Comparison of ENCODE assay signal across 8 cellular contexts in the genomic region with DNA sequence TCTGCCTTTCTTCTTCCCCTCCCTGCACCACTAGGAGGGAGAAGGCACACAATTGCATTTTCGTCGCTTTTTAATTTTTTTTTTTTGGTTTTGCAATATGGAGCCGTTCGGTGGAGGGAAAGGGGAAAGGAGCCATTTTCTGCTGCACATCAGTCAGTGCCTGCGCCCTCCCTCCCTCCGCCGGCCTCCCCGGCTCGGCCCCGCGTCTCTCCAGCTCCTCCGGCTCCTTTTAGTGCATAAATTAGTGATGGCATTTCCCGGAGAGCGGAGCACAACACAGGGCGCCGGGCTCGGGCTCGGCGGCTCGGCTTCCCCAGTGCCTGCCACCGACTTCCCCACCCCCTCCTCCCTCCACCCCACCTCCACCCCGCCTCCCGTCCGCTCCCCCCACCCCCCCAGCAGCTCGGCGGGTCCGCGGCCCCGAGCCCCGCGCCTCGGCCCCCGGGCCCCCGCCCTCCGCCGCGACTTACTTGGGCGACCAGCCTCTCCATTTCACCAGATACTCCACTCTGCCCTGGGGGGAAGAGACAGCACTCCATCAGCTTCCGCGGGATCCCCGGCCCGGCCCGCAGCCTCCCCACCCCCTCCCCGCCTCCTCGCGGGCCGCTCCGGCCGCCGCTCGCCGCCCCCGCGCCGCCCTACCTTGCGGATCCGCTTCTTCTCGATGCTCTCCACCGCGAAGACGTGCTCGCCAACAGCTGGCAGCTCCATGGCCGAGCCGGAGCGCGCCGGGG. TPM values are rescaled to one million over a fixed set of nuclear protein-coding genes. Genes with fewer than 3 reads are reported as not detected.
A peak's percentile ranks its signal among the peaks of the same experiment; 100 is the strongest.
DNase-seq lines count a peak whose midpoint lies in the region; ATAC-seq, FAIRE-seq and TF ChIP-seq lines count a peak whose summit lies in the region.

No MANE protein-coding gene starts in this region.

- H3K79me2 ChIP-seq in endothelial cell of umbilical vein (ENCODE audit: control insufficient read depth, insufficient read depth, low read length) = no peaks in the 10 kb centered on the region

- H3K36me3 ChIP-seq in endothelial cell of umbilical vein (ENCODE audit: control insufficient read depth in 2 of 2, extremely low read depth in 1 of 2, insufficient read depth in 2 of 2, low read length in 2 of 2) = peaks cover 0 to 2% of the 10 kb centered on the region in 2 experiments

- H3K9me1 ChIP-seq in endothelial cell of umbilical vein (replicated peaks; ENCODE audit: control insufficient read depth, extremely low read depth, insufficient read depth, low read length) = no peaks in the 10 kb centered on the region

- POLR2A ChIA-PET in endothelial cell of umbilical vein (lab: Charles Lee) = interaction anchor here (0.9 to 1.4 kb wide), 3 partner anchors 24 to 42 kb away, joined by 4 to 6 read pairs (median 6); a partner anchor contains a TSS

- FAIRE-seq in endothelial cell of umbilical vein (lab: Jason Lieb, UNC) = peak; percentile 85

- H3K4me3 ChIP-seq in endothelial cell of umbilical vein (replicated peaks in 1 of 3; ENCODE audit: insufficient read depth in 1 of 3, low read depth in 1 of 3, low read length in 3 of 3) = peak overlapping the region; percentile 71 to 89 (median 89)
- peak overlapping the region; percentile 73 for H3K4me3 ChIP-seq in mononuclear cell (ENCODE audit: low read length)

- CTCF ChIA-PET in activated CD8-positive, alpha-beta memory T cell treated with anti-CD3 and anti-CD28 coated beads, Interleukin-2, amount 10 ng/mL, durations not matched to agents 7 days and 5 days (lab: Charles Lee) = interaction anchor here (0.7 to 3.9 kb wide), 25 partner anchors 12 to 423 kb away, joined by 3 to 44 read pairs (median 5); a partner anchor contains a TSS
- CTCF ChIA-PET in endothelial cell of umbilical vein (lab: Charles Lee) = interaction anchor here (0.6 to 5.5 kb wide), 21 partner anchors 10 to 168 kb away, joined by 3 to 59 read pairs (median 6); a partner anchor contains a TSS

- no peaks in the 10 kb centered on the region for H4K20me1 ChIP-seq in endothelial cell of umbilical vein (replicated peaks; ENCODE audit: control insufficient read depth, extremely low read depth, insufficient read depth, low read length)

- H3K27ac ChIP-seq in endothelial cell of umbilical vein (ENCODE audit: insufficient read depth, low read depth, low read length) = no peak overlapping the region
- peak overlapping the region; percentile 91 for H3K27ac ChIP-seq in temporal lobe (ENCODE audit: low read depth, low read length)

- H3K27me3 ChIP-seq in endothelial cell of umbilical vein (ENCODE audit: control insufficient read depth in 2 of 2, insufficient read depth in 2 of 2, low read length in 2 of 2) = peaks cover 28 to 40% of the 10 kb centered on the region in 2 experiments
- peaks cover 35% of the 10 kb centered on the region for H3K27me3 ChIP-seq in mononuclear cell (ENCODE audit: insufficient read depth, low read length)

- TF ChIP-seq CTCF in endothelial cell of umbilical vein (IDR thresholded peaks at IDR 0.05; ENCODE audit: extremely low read depth in 1 of 2, insufficient read depth in 1 of 2, low read depth in 1 of 2, low read length in 2 of 2) = no peak

- dilution Hi-C loops in endothelial cell of umbilical vein (cut with MboI; ENCODE audit: extremely low pct_ligation_motif_present, low sequenced_read_pairs) = no loop called here

- BruUV-seq in endothelial cell of umbilical vein (replicated peaks; lab: Mats Ljungman, UMichigan) = no TSS peak

- H3K4me1 ChIP-seq in endothelial cell of umbilical vein (ENCODE audit: control insufficient read depth, extremely low read depth, insufficient read depth, low read length) = peaks cover 13% of the 10 kb centered on the region
- peaks cover 73% of the 10 kb centered on the region for H3K4me1 ChIP-seq in mononuclear cell (ENCODE audit: insufficient read depth, low read length)

- peak overlapping the region; percentile 97 for H3K4me3 Mint-ChIP-seq in activated CD8-positive, alpha-beta memory T cell treated with anti-CD3 and anti-CD28 coated beads, Interleukin-2, amount 10 ng/mL, durations not matched to agents 7 days and 5 days

- TF ChIP-seq POLR2A in endothelial cell of umbilical vein (IDR thresholded peaks at IDR 0.05; ENCODE audit: low read depth, low read length) = no peak

- peaks cover 34% of the 10 kb centered on the region for H3K27me3 Mint-ChIP-seq in activated CD8-positive, alpha-beta memory T cell treated with anti-CD3 and anti-CD28 coated beads, Interleukin-2, amount 10 ng/mL, durations not matched to agents 7 days and 5 days

- H3K4me2 ChIP-seq in endothelial cell of umbilical vein (ENCODE audit: insufficient read depth, low read length) = peak overlapping the region; percentile 83

- peak overlapping the region; percentile 96 for H3K27ac Mint-ChIP-seq in activated CD8-positive, alpha-beta memory T cell treated with anti-CD3 and anti-CD28 coated beads, Interleukin-2, amount 10 ng/mL, durations not matched to agents 7 days and 5 days

- peak overlapping the region; percentile 76 for H2AFZ ChIP-seq in endothelial cell of umbilical vein (ENCODE audit: low read depth, low read length)

- intact Hi-C loops in endothelial cell of umbilical vein (cut with micrococcal nuclease) = loop anchor here (1.0 to 2.0 kb wide), 4 partner anchors 28 to 153 kb away; a partner anchor contains a TSS

- H3K9me3 ChIP-seq in endothelial cell of umbilical vein (replicated peaks; ENCODE audit: control insufficient read depth, insufficient read depth, low read length) (no peaks in the 10 kb centered on the region), mononuclear cell (ENCODE audit: low read depth, low read length) (no peaks in the 10 kb centered on the region)

- ATAC-seq in HG02852 (IDR thresholded peaks at IDR 0.05; ENCODE audit: unreplicated experiment) = peak; percentile 4
- peak; percentile 14 for ATAC-seq in activated CD8-positive, alpha-beta memory T cell treated with anti-CD3 and anti-CD28 coated beads, Interleukin-2, amount 10 ng/mL, durations not matched to agents 7 days and 5 days

- DNase-seq in NCI-H1436 (lab: John Stamatoyannopoulos, UW) = peak; percentile 41
- DNase-seq in NCI-H1436 treated with DMSO at 0.1 percent for 48 hours (lab: John Stamatoyannopoulos, UW) = no peak
- DNase-seq in NCI-H526 (lab: John Stamatoyannopoulos, UW) = peak; percentile 40 to 85
- DNase-seq in activated CD8-positive, alpha-beta memory T cell treated with anti-CD3 and anti-CD28 coated beads, Interleukin-2, amount 10 ng/mL, durations not matched to agents 7 days and 5 days = peak; percentile 71
- peak; percentile 62 for DNase-seq in endothelial cell of umbilical vein (ENCODE audit: low read depth, low spot score)

- H3K9me3 Mint-ChIP-seq in activated CD8-positive, alpha-beta memory T cell treated with anti-CD3 and anti-CD28 coated beads, Interleukin-2, amount 10 ng/mL, durations not matched to agents 7 days and 5 days (ENCODE audit: low read depth) = no peaks in the 10 kb centered on the region

- H3K9ac ChIP-seq in endothelial cell of umbilical vein (replicated peaks; ENCODE audit: extremely low read depth, insufficient read depth, low read length) = peak overlapping the region; percentile 60

- H3K4me1 Mint-ChIP-seq in activated CD8-positive, alpha-beta memory T cell treated with anti-CD3 and anti-CD28 coated beads, Interleukin-2, amount 10 ng/mL, durations not matched to agents 7 days and 5 days = peaks cover 37% of the 10 kb centered on the region

- H3K36me3 Mint-ChIP-seq in activated CD8-positive, alpha-beta memory T cell treated with anti-CD3 and anti-CD28 coated beads, Interleukin-2, amount 10 ng/mL, durations not matched to agents 7 days and 5 days = peaks cover 23% of the 10 kb centered on the region

TF ChIP-seq in endothelial cell of umbilical vein, 7 proteins besides CTCF, POLR2A, EP300 and RAD21:
- no peak for TF ChIP-seq EZH2 (IDR thresholded peaks at IDR 0.05; ENCODE audit: borderline replicate concordance, low read depth, low read length, severe bottlenecking)
- TF ChIP-seq, protein P1, sequence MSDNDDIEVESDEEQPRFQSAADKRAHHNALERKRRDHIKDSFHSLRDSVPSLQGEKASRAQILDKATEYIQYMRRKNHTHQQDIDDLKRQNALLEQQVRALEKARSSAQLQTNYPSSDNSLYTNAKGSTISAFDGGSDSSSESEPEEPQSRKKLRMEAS (IDR thresholded peaks at IDR 0.05; ENCODE audit: insufficient read depth, insufficient read length) = no peak
- no peak for TF ChIP-seq JUN (IDR thresholded peaks at IDR 0.05; ENCODE audit: borderline replicate concordance, insufficient read depth, insufficient read length, low read depth)
- no peak for TF ChIP-seq MYC (IDR thresholded peaks at IDR 0.05; ENCODE audit: low read depth, low read length)
- TF ChIP-seq POLR2AphosphoS5 (IDR thresholded peaks at IDR 0.05; ENCODE audit: insufficient read depth, low read depth, low read length) = no peak
- TF ChIP-seq FOS (IDR thresholded peaks at IDR 0.05; ENCODE audit: borderline replicate concordance, insufficient read depth, low read length) = no peak
- no peak for TF ChIP-seq GATA2 (IDR thresholded peaks at IDR 0.05; ENCODE audit: insufficient read depth, insufficient read length, low read depth, low read length)
TF ChIP-seq in endothelial cell of umbilical vein: peak in this region for 0.

RNA-seq across cellular contexts. Expression of a gene that starts 0.5 kb away (rescaled TPM):
- 10 to 100 TPM; 28.3 to 36.7 TPM for total RNA-seq in activated CD8-positive, alpha-beta memory T cell treated with anti-CD3 and anti-CD28 coated beads, Interleukin-2, amount 10 ng/mL, durations not matched to agents 7 days and 5 days
- total RNA-seq in endothelial cell of umbilical vein (12.3 TPM in 2 replicates), mononuclear cell (77.2 TPM), temporal lobe (12.0 TPM)
- 7.0 and 9.3 TPM in 2 replicates for polyA plus RNA-seq in endothelial cell of umbilical vein
- 3.9 and 5.3 TPM in 2 replicates for polyA plus RNA-seq in endothelial cell of umbilical vein (2011; cell fraction: cytosol; rRNA removed)
- 4.6 and 5.5 TPM in 2 replicates for polyA plus RNA-seq in endothelial cell of umbilical vein (2011; cell fraction: nucleus; rRNA removed)
- polyA plus RNA-seq in endothelial cell of umbilical vein (2012) = 3.4 and 5.9 TPM in 2 replicates
- polyA minus RNA-seq in endothelial cell of umbilical vein = 2.9 and 3.6 TPM in 2 replicates
- 36.5 TPM for polyA minus RNA-seq in endothelial cell of umbilical vein (2011; cell fraction: cytosol; rRNA and poly(A)+ RNA removed)
- 2.4 and 3.1 TPM in 2 replicates for polyA minus RNA-seq in endothelial cell of umbilical vein (2011; cell fraction: nucleus; rRNA and poly(A)+ RNA removed)

RNA-seq across cellular contexts. Expression of a gene that starts 41.8 kb away (rescaled TPM):
- total RNA-seq in activated CD8-positive, alpha-beta memory T cell treated with anti-CD3 and anti-CD28 coated beads, Interleukin-2, amount 10 ng/mL, durations not matched to agents 7 days and 5 days = 1 to 10 TPM; 6.8 to 8.6 TPM
- total RNA-seq in endothelial cell of umbilical vein (3.1 TPM in 2 replicates), mononuclear cell (1.2 TPM), temporal lobe (4.9 TPM)
- 0.49 and 0.69 TPM in 2 replicates for polyA plus RNA-seq in endothelial cell of umbilical vein
- polyA plus RNA-seq in endothelial cell of umbilical vein (2011; cell fraction: cytosol; rRNA removed) = 0.28 and 0.41 TPM in 2 replicates
- polyA plus RNA-seq in endothelial cell of umbilical vein (2011; cell fraction: nucleus; rRNA removed) = 0.40 and 1.1 TPM in 2 replicates
- polyA plus RNA-seq in endothelial cell of umbilical vein (2012) = 1.4 and 1.8 TPM in 2 replicates
- 0.25 and 1.1 TPM in 2 replicates for polyA minus RNA-seq in endothelial cell of umbilical vein
- polyA minus RNA-seq in endothelial cell of umbilical vein (2011; cell fraction: cytosol; rRNA and poly(A)+ RNA removed) = 2.4 TPM
- polyA minus RNA-seq in endothelial cell of umbilical vein (2011; cell fraction: nucleus; rRNA and poly(A)+ RNA removed) = 0.19 and 0.34 TPM in 2 replicates
